21 cellular contexts compared by ENCODE assay signal in genomic region chr21:39363607-39364555, GRCh38. TPM values are rescaled to one million over a fixed set of nuclear protein-coding genes. Genes with fewer than 3 reads are reported as not detected.
A peak's percentile ranks its signal among the peaks of the same experiment; 100 is the strongest.
DNase-seq lines count a peak whose midpoint lies in the region; ATAC-seq and TF ChIP-seq lines count a peak whose summit lies in the region.
"Had no signal": no experiment of that assay in that cellular context is flagged by ENCODE, and none has a peak within 500 bp of the region (broad histone marks: within the 10 kb centered on the region; RNA-seq: fewer than 3 reads in every experiment).

No MANE protein-coding gene starts in this region.

- H3K4me1 Mint-ChIP-seq in GM23338 = no peaks in the 10 kb centered on the region; the same call in 2 of the 3 replicates
- H3K4me1 Mint-ChIP-seq: nephron had no signal

- H3K27ac Mint-ChIP-seq in GM23338 = no peak overlapping the region
- H3K27ac Mint-ChIP-seq: activated T-helper 1 cell treated with anti-CD3 and anti-CD28 coated beads, Interleukin-12 subunit alpha, Interleukin-12 subunit beta, Interleukin-2, Interleukin-4 antibody, amounts not matched to agents 30 ng/mL and 10 ng/mL and 1 ng/mL, durations not matched to agents 14 hours and 24 hours and 36 hours; nephron; progenitor cell of endocrine pancreas; T-helper 1 cell treated with Interleukin-12 subunit alpha and Interleukin-12 subunit beta and Interleukin-4 antibody, amounts not matched to agents 30 μg/mL and 1 μg/mL, for 36 hours; type B pancreatic cell had no signal

- H4K20me1 ChIP-seq in GM23338 (replicated peaks; ENCODE audit: insufficient read depth) = no peaks in the 10 kb centered on the region

- no peaks in the 10 kb centered on the region for H3K36me3 ChIP-seq in GM23338 (ENCODE audit: insufficient read depth)
- H3K36me3 ChIP-seq in ascending aorta = no peaks in the 10 kb centered on the region
- no peaks in the 10 kb centered on the region for H3K36me3 ChIP-seq in thyroid gland
- H3K36me3 ChIP-seq: stomach had no signal

- H3K36me3 Mint-ChIP-seq in GM23338 (ENCODE audit: low read depth) = no peaks in the 10 kb centered on the region
- H3K36me3 Mint-ChIP-seq: type B pancreatic cell had no signal

- intact Hi-C loops in ascending aorta (cut with DNase I) = no loop called here
- intact Hi-C loops in thyroid gland (cut with DNase I) = no loop called here

- H3K4me2 ChIP-seq in GM23338 = no peak overlapping the region

- no peaks in the 10 kb centered on the region for H3K9me3 Mint-ChIP-seq in GM23338
- H3K9me3 Mint-ChIP-seq: activated T-helper 1 cell treated with anti-CD3 and anti-CD28 coated beads, Interleukin-12 subunit alpha, Interleukin-12 subunit beta, Interleukin-2, Interleukin-4 antibody, amounts not matched to agents 30 ng/mL and 10 ng/mL and 1 ng/mL, durations not matched to agents 14 hours and 24 hours and 36 hours; type B pancreatic cell had no signal

- H3K4me3 ChIP-seq in GM23338 = no peak overlapping the region
- H3K4me3 ChIP-seq in ascending aorta = no peak overlapping the region
- no peak overlapping the region for H3K4me3 ChIP-seq in thyroid gland (replicated peaks in 1 of 3)
- H3K4me3 ChIP-seq: skin epidermis, stomach had no signal

- H3K4me1 ChIP-seq in GM23338 (ENCODE audit: insufficient read depth) (no peaks in the 10 kb centered on the region), ascending aorta (peaks cover 0 to 5% of the 10 kb centered on the region in 2 donors), thyroid gland (no peaks in the 10 kb centered on the region)
- H3K4me1 ChIP-seq: stomach had no signal

- no peak for TF ChIP-seq POLR2A in thyroid gland (IDR thresholded peaks at IDR 0.05)

- H3K27ac ChIP-seq in GM23338 (ENCODE audit: low read depth) (no peak overlapping the region), ascending aorta (peak overlapping the region; percentile 15 to 23), thyroid gland (no peak overlapping the region)
- H3K27ac ChIP-seq: skin epidermis, stomach had no signal

- H3K27me3 ChIP-seq in GM23338 (ENCODE audit: insufficient read depth) (no peaks in the 10 kb centered on the region), ascending aorta (no peaks in the 10 kb centered on the region), thyroid gland (no peaks in the 10 kb centered on the region)
- H3K27me3 ChIP-seq: stomach had no signal

- no peak overlapping the region for H3K4me3 Mint-ChIP-seq in GM23338
- H3K4me3 Mint-ChIP-seq: activated T-helper 1 cell treated with anti-CD3 and anti-CD28 coated beads, Interleukin-12 subunit alpha, Interleukin-12 subunit beta, Interleukin-2, Interleukin-4 antibody, amounts not matched to agents 30 ng/mL and 10 ng/mL and 1 ng/mL, durations not matched to agents 14 hours and 24 hours and 36 hours; nephron; T-helper 1 cell treated with Interleukin-12 subunit alpha and Interleukin-12 subunit beta and Interleukin-4 antibody, amounts not matched to agents 30 μg/mL and 1 μg/mL, for 36 hours; type B pancreatic cell had no signal

- peak overlapping the region; percentile 94; the same call in 1 of the 2 replicates for H2AFZ ChIP-seq in GM23338

- H3F3A ChIP-seq in GM23338 (replicated peaks; ENCODE audit: low read depth) = no peaks in the 10 kb centered on the region; the same call in 1 of the 2 replicates

- peaks cover 2% of the 10 kb centered on the region for H3K27me3 Mint-ChIP-seq in GM23338 (ENCODE audit: insufficient read depth, low read depth, poor library complexity)

- ATAC-seq in GM23338 = peak; percentile 37; the same call in 2 of the 3 replicates

- DNase-seq in GM23338 (ENCODE audit: low spot score) (no peak), MV-4-11 (lab: John Stamatoyannopoulos, UW) (peak; percentile 47), ascending aorta (ENCODE audit: low spot score in 2 of 2) (no peak), islet precursor cell (peak; percentile 57), UCSD-AML1 (lab: John Stamatoyannopoulos, UW; ENCODE audit: unreplicated experiment) (no peak), thyroid gland (no peak), GM19238 (ENCODE audit: insufficient read length, low spot score) (no peak)
- DNase-seq: activated CD4-positive, CD25-positive, alpha-beta regulatory T cell treated with anti-CD3 and anti-CD28 coated beads, Interleukin-2, amount 50 U/mL, for 72 hours; Calu3; cortex of kidney; HCEC 1CT; NCI-H2029 treated with DMSO at 0.1 percent for 48 hours; SHP77 treated with DMSO at 0.1 percent for 48 hours; stimulated activated CD4-positive, alpha-beta T cell treated with anti-CD3 and anti-CD28 coated beads, Interleukin-4, amount 100 ng/mL, for 1 hour; stomach had no signal

- H3K79me2 ChIP-seq in GM23338 (replicated peaks; ENCODE audit: insufficient read depth) = no peaks in the 10 kb centered on the region

- WGBS in thyroid gland, 2 donors = 81 to 88% methylated on average over 6 of the region's 6 CpGs

- H3K9me3 ChIP-seq in ascending aorta = no peaks in the 10 kb centered on the region
- H3K9me3 ChIP-seq in thyroid gland = no peaks in the 10 kb centered on the region
- H3K9me3 ChIP-seq: stomach had no signal

- no peak for TF ChIP-seq CTCF in GM23338 (conservative IDR thresholded peaks at IDR 0.05; ENCODE audit: low read depth in 2 of 2)
- TF ChIP-seq CTCF in ascending aorta (IDR thresholded peaks at IDR 0.05) = no peak
- TF ChIP-seq CTCF in thyroid gland (IDR thresholded peaks at IDR 0.05) = no peak

- no peaks in the 10 kb centered on the region for H3K9me2 ChIP-seq in GM23338 (ENCODE audit: insufficient read depth)

TF ChIP-seq in GM23338, 12 proteins besides CTCF, POLR2A, EP300 and RAD21 (continues in another document):
- TF ChIP-seq ZNF114 (CRISPR knock-in tag; IDR thresholded peaks at IDR 0.05) (no peak), ZNF331 (CRISPR knock-in tag; IDR thresholded peaks at IDR 0.05; ENCODE audit: low read depth) (no peak), ETS1 (IDR thresholded peaks at IDR 0.05) (no peak), CREB1 (CRISPR knock-in tag; IDR thresholded peaks at IDR 0.05; ENCODE audit: low read depth) (no peak), JUNB (IDR thresholded peaks at IDR 0.05; ENCODE audit: unreplicated experiment) (no peak), NANOG (IDR thresholded peaks at IDR 0.05; ENCODE audit: borderline replicate concordance) (no peak), STAT1 (IDR thresholded peaks at IDR 0.05; ENCODE audit: unreplicated experiment) (no peak), EZH2 (IDR thresholded peaks at IDR 0.05; ENCODE audit: low read depth, unreplicated experiment) (no peak), REST (IDR thresholded peaks at IDR 0.05; ENCODE audit: unreplicated experiment) (no peak)

RNA-seq across cellular contexts. Expression of gene HMGN1, which starts 15.0 kb away (rescaled TPM):
- total RNA-seq in GM23338 (2014; rRNA removed; shearing (Covaris generic)) = 403 and 462 TPM in 2 replicates
- 800 and 889 TPM in 2 replicates for polyA plus RNA-seq in GM23338 (2016; fragmentation: Nextera tagmentation; extraction: Ambion mirVana)
- total RNA-seq in ascending aorta (22.7 TPM), thyroid gland (100 to 1,000 TPM; 170 to 255 (median 207) TPM)

RNA-seq across cellular contexts. Expression of gene BRWD1, which starts 50.4 kb away (rescaled TPM):
- total RNA-seq in GM23338 (2014; rRNA removed; shearing (Covaris generic)) = 75.5 and 81.9 TPM in 2 replicates
- 26.4 and 35.2 TPM in 2 replicates for polyA plus RNA-seq in GM23338 (2016; fragmentation: Nextera tagmentation; extraction: Ambion mirVana)
- total RNA-seq in ascending aorta (15.4 TPM), thyroid gland (100 to 1,000 TPM in 1 of 4 donors, 10 to 100 TPM in 3; 66.6 to 125 (median 85.3) TPM)

Comparison
In these comparisons a context has a peak if more than half of its experiments do, and no peak if none do; other contexts are left out.
1. DNase-seq: peak in MV-4-11 (single experiment) and islet precursor cell (single experiment); none in GM23338 (single experiment), ascending aorta (0 of 2), UCSD-AML1 (single experiment), thyroid gland (0 of 2) and GM19238 (single experiment).
2. H3K27ac ChIP-seq: peak in ascending aorta (2 of 2); none in GM23338 (single experiment) and thyroid gland (0 of 3).